ENCODE assay signal across 23 cellular contexts in genomic region chr1:17916702-17917101, GRCh38.
"Had no signal": no experiment of that assay in that cellular context is flagged by ENCODE, and none has a peak within 500 bp of the region (broad histone marks: within the 10 kb centered on the region; RNA-seq: fewer than 3 reads in every experiment).

No MANE protein-coding gene starts in this region.

- DNase-seq: dermis blood vessel endothelial cell; effector CD4-positive, alpha-beta T cell; effector memory CD4-positive, alpha-beta T cell; erythroblast; esophagus squamous epithelium; foreskin fibroblast; foreskin melanocyte; gastrocnemius medialis; glutamatergic neuron; heart right ventricle; hippocampal formation; left cardiac atrium; left lung; left ventricle myocardium superior; lower lobe of right lung; mesenchymal stem cell; mucosa of descending colon; naive B cell had no signal

- H3K9me3 ChIP-seq: esophagus squamous epithelium, gastrocnemius medialis, heart right ventricle, left lung, lower lobe of right lung, mucosa of descending colon had no signal

- ATAC-seq: esophagus mucosa, gastrocnemius medialis, heart right ventricle, left cardiac atrium, left lung, left ventricle myocardium superior, lower lobe of right lung, mucosa of descending colon had no signal

- H3K27ac ChIP-seq: coronary artery, dorsolateral prefrontal cortex, epithelial cell of prostate, esophagus squamous epithelium, gastrocnemius medialis, heart right ventricle, left lung, lower lobe of right lung had no signal

- H3K4me3 Mint-ChIP-seq: mesothelial cell of epicardium had no signal

- H3K9me3 Mint-ChIP-seq: mesothelial cell of epicardium had no signal

- H3K36me3 ChIP-seq: esophagus squamous epithelium, gastrocnemius medialis, heart right ventricle, left lung, lower lobe of right lung had no signal

- H3K4me1 Mint-ChIP-seq: mesothelial cell of epicardium, naive B cell had no signal

- H3K36me3 Mint-ChIP-seq: mesothelial cell of epicardium, naive B cell had no signal

- H3K4me1 ChIP-seq: esophagus squamous epithelium, gastrocnemius medialis, heart right ventricle, left lung, lower lobe of right lung had no signal

- H3K27ac Mint-ChIP-seq: mesothelial cell of epicardium, naive B cell had no signal

- H3K4me3 ChIP-seq: coronary artery, dorsolateral prefrontal cortex, esophagus squamous epithelium, gastrocnemius medialis, heart right ventricle, left lung, lower lobe of right lung, mucosa of descending colon had no signal
